ENCODE assay signal across 17 cellular contexts in genomic region chr11:126233391-126233790, GRCh38.
"Had no signal": no experiment of that assay in that cellular context is flagged by ENCODE, and none has a peak within 500 bp of the region (broad histone marks: within the 10 kb centered on the region; RNA-seq: fewer than 3 reads in every experiment).

No MANE protein-coding gene starts in this region.

- H3K27ac Mint-ChIP-seq: activated CD4-positive, alpha-beta T cell treated with anti-CD3 and anti-CD28 coated beads, Interleukin-2, amount 10 ng/mL, durations not matched to agents 7 days and 5 days; activated T-cell treated with anti-CD3 and anti-CD28 coated beads, Interleukin-2, amount 50 U/mL, for 72 hours; natural killer cell; stimulated activated naive CD8-positive, alpha-beta T cell treated with anti-CD3 and anti-CD28 coated beads, Interleukin-15, amount 100 ng/mL, for 72 hours; T-helper 1 cell treated with Interleukin-12 subunit alpha and Interleukin-12 subunit beta and Interleukin-4 antibody, amounts not matched to agents 30 μg/mL and 1 μg/mL, for 36 hours; WTC11 had no signal

- H3K9me3 Mint-ChIP-seq: activated CD4-positive, alpha-beta T cell treated with anti-CD3 and anti-CD28 coated beads, Interleukin-2, amount 10 ng/mL, durations not matched to agents 7 days and 5 days; activated naive CD4-positive, alpha-beta T cell treated with anti-CD3 and anti-CD28 coated beads, Interleukin-2, amount 50 U/mL, for 72 hours; activated T-cell treated with anti-CD3 and anti-CD28 coated beads, Interleukin-2, amount 50 U/mL, for 72 hours; natural killer cell; stimulated activated naive CD8-positive, alpha-beta T cell treated with anti-CD3 and anti-CD28 coated beads, Interleukin-15, amount 100 ng/mL, for 72 hours; T-helper 1 cell treated with Interleukin-12 subunit alpha and Interleukin-12 subunit beta and Interleukin-4 antibody, amounts not matched to agents 30 μg/mL and 1 μg/mL, for 36 hours; WTC11 had no signal

- FAIRE-seq: colon, islet of Langerhans had no signal

- ATAC-seq: gastrocnemius medialis; heart left ventricle; natural killer cell; stimulated activated naive CD8-positive, alpha-beta T cell treated with anti-CD3 and anti-CD28 coated beads, Interleukin-15, amount 100 ng/mL, for 72 hours; WTC11 had no signal

- H3K27me3 ChIP-seq: gastrocnemius medialis, heart left ventricle, upper lobe of left lung had no signal

- H3K4me3 ChIP-seq: gastrocnemius medialis, heart left ventricle, skin epidermis, upper lobe of left lung had no signal

- H3K4me1 Mint-ChIP-seq: activated CD4-positive, alpha-beta T cell treated with anti-CD3 and anti-CD28 coated beads, Interleukin-2, amount 10 ng/mL, durations not matched to agents 7 days and 5 days; stimulated activated naive CD8-positive, alpha-beta T cell treated with anti-CD3 and anti-CD28 coated beads, Interleukin-15, amount 100 ng/mL, for 72 hours; WTC11 had no signal

- H3K27me3 Mint-ChIP-seq: activated CD4-positive, alpha-beta T cell treated with anti-CD3 and anti-CD28 coated beads, Interleukin-2, amount 10 ng/mL, durations not matched to agents 7 days and 5 days; stimulated activated naive CD8-positive, alpha-beta T cell treated with anti-CD3 and anti-CD28 coated beads, Interleukin-15, amount 100 ng/mL, for 72 hours had no signal

- H3K9me3 ChIP-seq: gastrocnemius medialis, heart left ventricle, upper lobe of left lung had no signal

- H3K36me3 Mint-ChIP-seq: natural killer cell had no signal

- H3K4me3 Mint-ChIP-seq: activated CD4-positive, alpha-beta T cell treated with anti-CD3 and anti-CD28 coated beads, Interleukin-2, amount 10 ng/mL, durations not matched to agents 7 days and 5 days; activated T-cell treated with anti-CD3 and anti-CD28 coated beads, Interleukin-2, amount 50 U/mL, for 72 hours; natural killer cell; stimulated activated naive CD8-positive, alpha-beta T cell treated with anti-CD3 and anti-CD28 coated beads, Interleukin-15, amount 100 ng/mL, for 72 hours; T-helper 1 cell treated with Interleukin-12 subunit alpha and Interleukin-12 subunit beta and Interleukin-4 antibody, amounts not matched to agents 30 μg/mL and 1 μg/mL, for 36 hours; WTC11 had no signal

- DNase-seq: activated CD4-positive, alpha-beta T cell treated with anti-CD3 and anti-CD28 coated beads, Interleukin-2, amount 10 ng/mL, durations not matched to agents 7 days and 5 days; activated CD8-positive, alpha-beta memory T cell treated with anti-CD3 and anti-CD28 coated beads, Interleukin-2, amount 50 U/mL, for 48 hours; activated gamma-delta T cell; activated T-cell treated with anti-CD3 and anti-CD28 coated beads, Interleukin-2, amount 50 U/mL, for 72 hours; aorta; gastrocnemius medialis; heart left ventricle; natural killer cell; nucleus accumbens; stimulated activated naive CD8-positive, alpha-beta T cell treated with anti-CD3 and anti-CD28 coated beads, Interleukin-15, amount 100 ng/mL, for 72 hours; upper lobe of left lung had no signal

- H3K27ac ChIP-seq: gastrocnemius medialis, heart left ventricle, skin epidermis, upper lobe of left lung had no signal
